Comparison of ENCODE assay signal across 22 cellular contexts in genomic region chr18:69491576-69491975, GRCh38.
"Had no signal": no experiment of that assay in that cellular context is flagged by ENCODE, and none has a peak within 500 bp of the region (broad histone marks: within the 10 kb centered on the region; RNA-seq: fewer than 3 reads in every experiment).

No MANE protein-coding gene starts in this region.

- DNase-seq: activated CD4-positive, alpha-beta T cell treated with anti-CD3 and anti-CD28 coated beads for 4 hours; activated CD8-positive, alpha-beta memory T cell treated with anti-CD3 and anti-CD28 coated beads, Interleukin-2, amount 50 U/mL, for 4 hours; activated CD8-positive, alpha-beta T cell treated with anti-CD3 and anti-CD28 coated beads for 36 hours; activated naive CD4-positive, alpha-beta T cell treated with anti-CD3 and anti-CD28 coated beads, Interleukin-2, amount 50 U/mL, for 16 hours; activated naive CD8-positive, alpha-beta T cell treated with anti-CD3 and anti-CD28 coated beads, Interleukin-2, amount 10 ng/mL, durations not matched to agents 7 days and 5 days; activated T-cell treated with anti-CD3 and anti-CD28 coated beads, Interleukin-2, amount 50 U/mL, for 72 hours; aorta; caudate nucleus; MG63; MV-4-11; NCI-H1092 treated with DMSO at 0.1 percent for 48 hours; NCI-H1417 treated with DMSO at 0.1 percent for 48 hours; NCI-H1694; NCI-H2029; NCI-H2107; NCI-H345; NCI-H510A; NCI-H526 treated with DMSO at 0.1 percent for 48 hours; NCI-H82; SIG-M5 had no signal

- H3K4me3 ChIP-seq: breast epithelium, MG63 had no signal

- H3K9me3 ChIP-seq: MG63 had no signal

- ATAC-seq: activated CD4-positive, CD25-positive, alpha-beta regulatory T cell treated with anti-CD3 and anti-CD28 coated beads, Interleukin-2, amount 50 U/mL, for 24 hours; activated CD8-positive, alpha-beta T cell treated with anti-CD3 and anti-CD28 coated beads for 36 hours; activated T-cell treated with anti-CD3 and anti-CD28 coated beads, Interleukin-2, amount 50 U/mL, for 72 hours had no signal

- H3K27me3 ChIP-seq: breast epithelium, MG63 had no signal

- H3K36me3 ChIP-seq: breast epithelium, MG63 had no signal

- H3K27ac ChIP-seq: breast epithelium had no signal

- H3K4me1 ChIP-seq: breast epithelium had no signal
